ENCODE assay signal across 8 cellular contexts in the genomic region with DNA sequence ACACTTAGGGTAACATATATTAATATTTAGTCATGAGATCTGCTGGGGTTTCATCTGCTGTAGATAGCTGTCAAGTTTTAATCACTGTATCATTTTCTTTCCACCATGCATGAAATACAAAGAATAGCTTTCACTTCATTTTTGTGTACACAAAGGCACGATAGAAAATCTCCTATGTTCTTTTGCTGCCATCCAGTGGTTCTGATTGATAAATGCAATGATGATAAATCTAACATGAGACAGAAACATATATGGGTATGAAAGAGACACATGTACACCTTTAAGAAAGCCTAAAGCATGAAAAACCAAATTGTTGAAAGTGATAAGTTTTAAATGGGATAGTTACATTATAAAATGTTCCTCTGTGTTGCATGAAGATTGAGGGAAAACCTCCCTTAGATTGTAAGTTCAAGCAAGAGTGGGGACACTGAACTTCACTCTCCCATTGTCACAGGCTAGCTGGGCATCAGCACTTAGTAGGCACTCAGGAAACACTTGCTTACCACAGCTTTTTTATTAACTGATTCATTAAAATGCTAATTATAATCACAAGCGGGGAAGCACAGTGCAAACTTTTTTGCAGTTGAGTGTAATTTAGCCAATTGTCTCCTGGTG. TPM values are rescaled to one million over a fixed set of nuclear protein-coding genes. Genes with fewer than 3 reads are reported as not detected.
DNase-seq lines count a peak whose midpoint lies in the region; ATAC-seq and TF ChIP-seq lines count a peak whose summit lies in the region.

No MANE protein-coding gene starts in this region.

- H3K36me3 ChIP-seq in adipocyte (ENCODE audit: control insufficient read depth, insufficient read depth, low read length, severe bottlenecking): no peaks in the 10 kb centered on the region
- no peaks in the 10 kb centered on the region for H3K36me3 ChIP-seq in tibial nerve

- no peak overlapping the region for H3K27ac ChIP-seq in tibial nerve

- no peaks in the 10 kb centered on the region for H3K27me3 ChIP-seq in adipocyte (replicated peaks; ENCODE audit: control insufficient read depth, insufficient read depth, low read length)
- no peaks in the 10 kb centered on the region for H3K27me3 ChIP-seq in tibial nerve

- 41 to 44% methylated on average over 2 of the region's 2 CpGs for WGBS in tibial nerve, 2 donors

- peak overlapping the region; percentile 62 for H3K9ac ChIP-seq in adipocyte (ENCODE audit: low read length)

- peak; percentile 64 for ATAC-seq in HG03039 (IDR thresholded peaks at IDR 0.05; ENCODE audit: unreplicated experiment)

- DNase-seq in AG04449 (ENCODE audit: low read depth, low spot score) (no peak), NCI-H2107 treated with DMSO at 0.1 percent for 48 hours (lab: John Stamatoyannopoulos, UW; ENCODE audit: unreplicated experiment) (peak; percentile 46), adipocyte (ENCODE audit: low read depth) (peak; percentile 83), iPS-NIHi7 (ENCODE audit: extremely low spot score) (peak; percentile 25), tibial nerve (ENCODE audit: low spot score in 2 of 2) (peak in 1 of 2 donors; percentile 13), D341Med (ENCODE audit: low spot score) (no peak)

- no peaks in the 10 kb centered on the region for H3K9me3 ChIP-seq in adipocyte (ENCODE audit: control insufficient read depth, low read length)
- H3K9me3 ChIP-seq in tibial nerve: no peaks in the 10 kb centered on the region

- no peak for TF ChIP-seq POLR2A in tibial nerve (IDR thresholded peaks at IDR 0.05)

- CTCF ChIA-PET in AG04449 (lab: Yijun Ruan, JAX): interaction anchor here (0.7 to 6.1 kb wide), 46 partner anchors 8 to 1602 kb away, joined by 3 to 50 read pairs (median 4); partner anchors contain the start of gene C1D

- H3K4me1 ChIP-seq in adipocyte (ENCODE audit: control insufficient read depth, insufficient read depth, low read length) (peaks cover 10% of the 10 kb centered on the region), tibial nerve (peaks cover 0 to 3% (median 0%) of the 10 kb centered on the region in 4 donors)

- no peak overlapping the region for H3K4me3 ChIP-seq in AG04449 (ENCODE audit: low read depth, low read length)
- no peak overlapping the region for H3K4me3 ChIP-seq in adipocyte (ENCODE audit: low read length)
- H3K4me3 ChIP-seq in tibial nerve: no peak overlapping the region

- TF ChIP-seq EP300 in tibial nerve (IDR thresholded peaks at IDR 0.05): no peak

- POLR2A ChIA-PET in AG04449 (lab: Yijun Ruan, JAX): interaction anchor here (0.5 to 1.1 kb wide), 2 partner anchors 115 to 298 kb away, joined by 3 to 5 read pairs; no protein-coding TSS in a partner anchor

- TF ChIP-seq CTCF in AG04449 (IDR thresholded peaks at IDR 0.05; ENCODE audit: insufficient read depth, low read length, missing control alignments) (peak; percentile 42), GM12874 (IDR thresholded peaks at IDR 0.05; ENCODE audit: insufficient read depth, low read depth, low read length) (peak; percentile 16; the same call in 1 of the 2 replicates), tibial nerve (IDR thresholded peaks at IDR 0.05) (peak; percentile 50 to 69 (median 53))

RNA-seq across cellular contexts. Expression of gene C1D, which starts 31.2 kb away (rescaled TPM):
- total RNA-seq in tibial nerve: 10 to 100 TPM; 13.5 to 25.3 (median 22.6) TPM

Comparison
In these comparisons a context has a peak if more than half of its experiments do, and no peak if none do; other contexts are left out.
1. DNase-seq: peak in NCI-H2107 treated with DMSO at 0.1 percent for 48 hours (single experiment), adipocyte (single experiment) and iPS-NIHi7 (single experiment); none in AG04449 (single experiment) and D341Med (single experiment).
2. Peak in every context shown above with its lines, with median percentiles within 50 percentile points of each other: CTCF ChIP-seq.